7 cellular contexts compared by ENCODE assay signal in the genomic region with DNA sequence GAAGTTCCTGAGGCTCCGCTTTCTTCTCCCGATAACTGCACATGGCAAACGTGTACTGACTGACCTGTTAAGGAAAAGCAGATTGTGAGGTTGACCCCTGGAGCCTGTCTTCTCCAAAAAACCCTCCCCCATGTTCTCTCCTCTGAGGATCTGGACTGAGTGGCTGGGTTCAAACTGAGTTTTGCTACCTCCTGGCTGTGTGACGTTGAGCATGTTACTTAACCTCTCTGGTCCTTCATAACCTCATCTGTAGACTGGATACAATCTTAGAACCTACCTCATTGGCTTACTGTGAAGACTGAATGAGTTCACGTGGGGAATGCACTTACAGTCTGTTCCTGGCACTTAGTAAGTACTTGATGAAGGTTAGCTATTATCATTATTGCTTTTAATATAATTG.
"Had no signal": no experiment of that assay in that cellular context is flagged by ENCODE, and none has a peak within 500 bp of the region (broad histone marks: within the 10 kb centered on the region; RNA-seq: fewer than 3 reads in every experiment).

No MANE protein-coding gene starts in this region.

- H3K4me2 ChIP-seq: GM23338 had no signal

- H3K4me1 ChIP-seq: HAP-1 had no signal

- H3K4me3 ChIP-seq: GM23338, HAP-1 had no signal

- H3K9me3 ChIP-seq: HAP-1 had no signal

- H3K36me3 ChIP-seq: HAP-1 had no signal

- H2AFZ ChIP-seq: GM23338 had no signal

- DNase-seq: H7, HFFc6, KG1 had no signal

- ATAC-seq: HCT116 had no signal

- FAIRE-seq: HTR-8/SVneo had no signal
